8 cellular contexts compared by ENCODE assay signal in genomic region chr6:7073810-7074525, GRCh38. TPM values are rescaled to one million over a fixed set of nuclear protein-coding genes. Genes with fewer than 3 reads are reported as not detected.
A peak's percentile ranks its signal among the peaks of the same experiment; 100 is the strongest.
DNase-seq lines count a peak whose midpoint lies in the region; ATAC-seq and TF ChIP-seq lines count a peak whose summit lies in the region.

No MANE protein-coding gene starts in this region.

- no peaks in the 10 kb centered on the region for H3K4me1 ChIP-seq in upper lobe of right lung
- no peaks in the 10 kb centered on the region for H3K4me1 ChIP-seq in H9 (ENCODE audit: insufficient read depth, low read length)

- no peak overlapping the region for H3K4me3 Mint-ChIP-seq in H9

- WGBS in H9 (ENCODE audit: extremely low coverage, insufficient read length, low lambda C conversion rate), result no CpG with 5 or more reads among the region's 9 CpGs

- no peaks in the 10 kb centered on the region for H3K23me2 ChIP-seq in H9 (ENCODE audit: insufficient read length, low read depth, low read length, poor library complexity, severe bottlenecking)

- no peak overlapping the region for H3K23ac ChIP-seq in H9 (ENCODE audit: insufficient read length, low read depth, low read length)

- H3K4me3 ChIP-seq in upper lobe of right lung, result no peak overlapping the region

- H3K56ac ChIP-seq in H9 (ENCODE audit: insufficient read length, low read depth, low read length), result no peak overlapping the region

- H3K18ac ChIP-seq in H9 (ENCODE audit: insufficient read length, low read depth, low read length), result no peak overlapping the region

- no peaks in the 10 kb centered on the region for H3K9me3 Mint-ChIP-seq in H9

- no peak overlapping the region for H3K27ac Mint-ChIP-seq in H9

- no peaks in the 10 kb centered on the region for H4K20me1 ChIP-seq in H9 (ENCODE audit: control insufficient read depth, insufficient read depth, insufficient read length)

- H3K4me1 Mint-ChIP-seq in H9, result no peaks in the 10 kb centered on the region

- ATAC-seq in GM19043 (IDR thresholded peaks at IDR 0.05; ENCODE audit: low read depth, unreplicated experiment), result peak; percentile 99
- ATAC-seq in HG03064 (IDR thresholded peaks at IDR 0.05; ENCODE audit: low read depth, unreplicated experiment), result peak; percentile 100
- ATAC-seq in left lobe of liver, result peak; percentile 40
- peak; percentile 90 for ATAC-seq in upper lobe of right lung

- H3K4me2 ChIP-seq in H9 (ENCODE audit: insufficient read depth, insufficient read length, low read length), result no peak overlapping the region

- no peak overlapping the region for H4K8ac ChIP-seq in H9 (replicated peaks; ENCODE audit: insufficient read length, low read depth, low read length)

- H4K5ac ChIP-seq in H9 (ENCODE audit: insufficient read length, low read depth, low read length), result no peak overlapping the region

- no peaks in the 10 kb centered on the region for H3K9me3 ChIP-seq in upper lobe of right lung
- no peaks in the 10 kb centered on the region for H3K9me3 ChIP-seq in H9 (ENCODE audit: control insufficient read depth, low read depth, low read length)

- no peak overlapping the region for H2BK120ac ChIP-seq in H9 (ENCODE audit: low read depth, low read length, poor library complexity, severe bottlenecking)

- no peak for TF ChIP-seq CTCF in upper lobe of right lung (IDR thresholded peaks at IDR 0.05)
- no peak for TF ChIP-seq CTCF in H9 (conservative IDR thresholded peaks at IDR 0.05)

- H3K4ac ChIP-seq in H9 (ENCODE audit: low read depth, low read length), result no peak overlapping the region

- no peak overlapping the region for H4K91ac ChIP-seq in H9 (ENCODE audit: insufficient read length, low read depth, low read length)

- no peak overlapping the region for H3K27ac ChIP-seq in upper lobe of right lung
- H3K27ac ChIP-seq in H9 (ENCODE audit: insufficient read length, low read depth, low read length), result no peak overlapping the region

- H2BK5ac ChIP-seq in H9 (ENCODE audit: insufficient read length, low read length), result no peak overlapping the region

- no peaks in the 10 kb centered on the region for H3K79me2 ChIP-seq in H9 (ENCODE audit: insufficient read depth, low read length)

- H3K9ac ChIP-seq in H9 (ENCODE audit: extremely low read depth, insufficient read length, low read length), result no peak overlapping the region

- H3T11ph ChIP-seq in H9 (ENCODE audit: low read length), result no peak overlapping the region

- no peak overlapping the region for H3K14ac ChIP-seq in H9 (ENCODE audit: insufficient read depth, low read length)

- H3K27me3 Mint-ChIP-seq in H9 (ENCODE audit: low read depth), result peaks cover 1% of the 10 kb centered on the region; the same call in 1 of the 2 replicates

- DNase-seq in activated CD4-positive, alpha-beta T cell treated with anti-CD3 and anti-CD28 coated beads, Interleukin-2, amount 50 U/mL, for 48 hours, result peak; percentile 69 to 79
- peak; percentile 41 for DNase-seq in left lobe of liver (ENCODE audit: low spot score)
- peak; percentile 73 for DNase-seq in upper lobe of right lung
- DNase-seq in superior temporal gyrus (ENCODE audit: extremely low spot score), result no peak
- DNase-seq in H9, result no peak
- DNase-seq in occipital lobe (lab: John Stamatoyannopoulos, UW), result no peak

- no peaks in the 10 kb centered on the region for H3K36me3 Mint-ChIP-seq in H9 (ENCODE audit: insufficient read depth in 1 of 3, low read depth in 3 of 3)

- H2BK20ac ChIP-seq in H9 (ENCODE audit: low read depth, low read length, poor library complexity, severe bottlenecking), result no peak overlapping the region

- no peak overlapping the region for H2AFZ ChIP-seq in H9 (ENCODE audit: low read length)

- H3K36me3 ChIP-seq in upper lobe of right lung, result no peaks in the 10 kb centered on the region

- no peak overlapping the region for H2AK5ac ChIP-seq in H9 (ENCODE audit: insufficient read length, low read length)

- intact Hi-C loops in upper lobe of right lung (cut with DNase I), result no loop called here

- H3K27me3 ChIP-seq in upper lobe of right lung, result no peaks in the 10 kb centered on the region
- no peaks in the 10 kb centered on the region for H3K27me3 ChIP-seq in H9 (ENCODE audit: insufficient read depth, low read length)

- H2BK12ac ChIP-seq in H9 (ENCODE audit: insufficient read length, low read depth, low read length), result no peak overlapping the region

- no peaks in the 10 kb centered on the region for H3K79me1 ChIP-seq in H9 (ENCODE audit: insufficient read depth, low read depth, low read length, poor library complexity, severe bottlenecking)

- no peak overlapping the region for H2BK15ac ChIP-seq in H9 (ENCODE audit: low read depth, low read length)

RNA-seq across cellular contexts. Expression of gene RREB1, which starts 33.8 kb away (rescaled TPM):
- 43.3 TPM for total RNA-seq in left lobe of liver
- total RNA-seq in upper lobe of right lung, result 60.2 TPM
- total RNA-seq in H9 (2021), result 33.6 and 35.8 TPM in 2 replicates
- 1.4 TPM for total RNA-seq in occipital lobe

Comparison
In these comparisons a context has a peak if more than half of its experiments do, and no peak if none do; other contexts are left out.
1. ATAC-seq: peak in every context shown above with its lines; median percentile 100 in HG03064; 99 in GM19043; 90 in upper lobe of right lung; 40 in left lobe of liver.
2. DNase-seq: peak in activated CD4-positive, alpha-beta T cell treated with anti-CD3 and anti-CD28 coated beads, Interleukin-2, amount 50 U/mL, for 48 hours (2 of 2), left lobe of liver (single experiment) and upper lobe of right lung (single experiment); none in superior temporal gyrus (single experiment), H9 (single experiment) and occipital lobe (single experiment).
3. RNA of gene RREB1, which starts 33.8 kb away (total RNA-seq): 60.2 TPM in upper lobe of right lung (single experiment), 43.3 TPM in left lobe of liver (single experiment) and 33.6 to 35.8 TPM in H9; 1.4 TPM in occipital lobe (single experiment); every median in the first group is over 10 times any median in the second.